8 cellular contexts compared by ENCODE assay signal in genomic region chr11:1335811-1336761, GRCh38. TPM values are rescaled to one million over a fixed set of nuclear protein-coding genes. Genes with fewer than 3 reads are reported as not detected.
A peak's percentile ranks its signal among the peaks of the same experiment; 100 is the strongest.
DNase-seq lines count a peak whose midpoint lies in the region; ATAC-seq, FAIRE-seq and TF ChIP-seq lines count a peak whose summit lies in the region.

No MANE protein-coding gene starts in this region.

- peaks cover 12% of the 10 kb centered on the region for H3K4me1 Mint-ChIP-seq in osteocyte (ENCODE audit: unreplicated experiment)

- no peak for TF ChIP-seq EP300 in A549 (IDR thresholded peaks at IDR 0.05)

- CTCF ChIA-PET in A549 (lab: Yijun Ruan, JAX): interaction anchor here (0.8 kb wide), 1 partner anchor 100 kb away, joined by 3 read pairs; no protein-coding TSS in a partner anchor

- peaks cover 33% of the 10 kb centered on the region for H3K27me3 Mint-ChIP-seq in osteocyte (ENCODE audit: unreplicated experiment)

- peak overlapping the region; percentile 61 for H3K4me3 Mint-ChIP-seq in osteocyte (ENCODE audit: unreplicated experiment)

- peaks cover 12% of the 10 kb centered on the region for H3K9me3 ChIP-seq in A549

- FAIRE-seq in A549 (lab: Jason Lieb, UNC) (no peak), GM19239 (lab: Jason Lieb, UNC) (peak; percentile 84)

- H3K4me2 ChIP-seq in A549: peak overlapping the region; percentile 97

- TF ChIP-seq RAD21 in A549 (conservative IDR thresholded peaks at IDR 0.05 in 1 of 2, IDR thresholded peaks at IDR 0.05 in 1 of 2): no peak

- intact Hi-C loops in head of caudate nucleus (cut with DNase I): loop anchor here (10.0 kb wide), 1 partner anchor 49 kb away; the partner anchor contains the start of gene BRSK2

- peak in 1 of 2 experiments; percentile 51; a peak in 3 of 6 replicates for ATAC-seq in A549
- ATAC-seq in HG02642 (IDR thresholded peaks at IDR 0.05; ENCODE audit: poor library complexity, unreplicated experiment): no peak

- TF ChIP-seq CTCF in A549 (IDR thresholded peaks at IDR 0.05) (no peak), osteocyte (IDR thresholded peaks at IDR 0.05) (no peak)

- POLR2A ChIA-PET in A549 (lab: Yijun Ruan, JAX): no interaction called here

- peak; percentile 39; the same call in 1 of the 2 replicates for TF ChIP-seq POLR2A in A549 (IDR thresholded peaks at IDR 0.05; ENCODE audit: low read length)

- peaks cover 9% of the 10 kb centered on the region for H3K4me1 ChIP-seq in A549

- no peaks in the 10 kb centered on the region for H3K36me3 Mint-ChIP-seq in osteocyte (ENCODE audit: unreplicated experiment)

- DNase-seq in A549 (ENCODE audit: low read depth in 1 of 2, low spot score in 1 of 2) (peak in 1 of 2 experiments; percentile 53), GM19239 (ENCODE audit: insufficient read length, low spot score) (peak; percentile 75), RKO (ENCODE audit: low spot score) (peak; percentile 77), head of caudate nucleus (peak; percentile 21 to 84 (median 62)), osteocyte (ENCODE audit: extremely low spot score, unreplicated experiment) (no peak), ureter (ENCODE audit: low spot score) (peak; percentile 79)
- peak; percentile 57 for DNase-seq in activated naive CD4-positive, alpha-beta T cell treated with anti-CD3 and anti-CD28 coated beads, Interleukin-2, amount 50 U/mL, for 16 hours

- H3K27ac Mint-ChIP-seq in osteocyte (ENCODE audit: unreplicated experiment): no peak overlapping the region

- peak overlapping the region; percentile 72 to 90 for H3K27ac ChIP-seq in A549

- no peaks in the 10 kb centered on the region for H3K9me3 Mint-ChIP-seq in osteocyte (ENCODE audit: unreplicated experiment)

- peak overlapping the region; percentile 58 for H3K4me3 ChIP-seq in A549

- 6% methylated on average over 16 of the region's 66 CpGs for WGBS in A549 (ENCODE audit: missing lambda C conversion rate)

TF ChIP-seq in A549, 52 proteins besides CTCF, POLR2A, EP300 and RAD21:
- 0 out of 4 replicates have a peak, but pooled peaks of 1 of the 2 experiments have one; percentile 21 for TF ChIP-seq CEBPB (IDR thresholded peaks at IDR 0.05)
- TF ChIP-seq HOXB13 (CRISPR knock-in tag; IDR thresholded peaks at IDR 0.05; ENCODE audit: low read depth): no peak
- no peak for TF ChIP-seq HEYL (CRISPR knock-in tag; IDR thresholded peaks at IDR 0.05)
- TF ChIP-seq, protein P1, sequence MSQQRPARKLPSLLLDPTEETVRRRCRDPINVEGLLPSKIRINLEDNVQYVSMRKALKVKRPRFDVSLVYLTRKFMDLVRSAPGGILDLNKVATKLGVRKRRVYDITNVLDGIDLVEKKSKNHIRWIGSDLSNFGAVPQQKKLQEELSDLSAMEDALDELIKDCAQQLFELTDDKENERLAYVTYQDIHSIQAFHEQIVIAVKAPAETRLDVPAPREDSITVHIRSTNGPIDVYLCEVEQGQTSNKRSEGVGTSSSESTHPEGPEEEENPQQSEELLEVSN (IDR thresholded peaks at IDR 0.05; ENCODE audit: borderline replicate concordance, low read depth): peak; percentile 81
- no peak for TF ChIP-seq TP53 (CRISPR knock-in tag; IDR thresholded peaks at IDR 0.05)
- no peak for TF ChIP-seq ESRRA (IDR thresholded peaks at IDR 0.05; ENCODE audit: borderline replicate concordance, low read length)
- TF ChIP-seq KDM1A (IDR thresholded peaks at IDR 0.05; ENCODE audit: low read depth): no peak
- peak; percentile 38 for TF ChIP-seq MAFK (IDR thresholded peaks at IDR 0.05; ENCODE audit: partially characterized antibody)
- no peak for TF ChIP-seq RCOR1 (IDR thresholded peaks at IDR 0.05; ENCODE audit: low read depth, low read length)
- no peak for TF ChIP-seq EHF (CRISPR knock-in tag; IDR thresholded peaks at IDR 0.05)
- TF ChIP-seq FOSL2 (IDR thresholded peaks at IDR 0.05): no peak
- no peak for TF ChIP-seq FOSL2 (CRISPR knock-in tag; IDR thresholded peaks at IDR 0.05)
- TF ChIP-seq MYC (IDR thresholded peaks at IDR 0.05; ENCODE audit: borderline replicate concordance, low read length): no peak
- TF ChIP-seq NFE2L2 (conservative IDR thresholded peaks at IDR 0.05; ENCODE audit: low read length): no peak
- TF ChIP-seq CBX2 (IDR thresholded peaks at IDR 0.05; ENCODE audit: borderline replicate concordance, low read depth): no peak
- no peak for TF ChIP-seq HOXB5 (CRISPR knock-in tag; IDR thresholded peaks at IDR 0.05)
- TF ChIP-seq BHLHE40 (IDR thresholded peaks at IDR 0.05; ENCODE audit: low read depth, low read length): no peak
- no peak for TF ChIP-seq SREBF2 (IDR thresholded peaks at IDR 0.05)
- no peak for TF ChIP-seq NR3C1 (IDR thresholded peaks at IDR 0.05)
- TF ChIP-seq HMGXB4 (CRISPR knock-in tag; IDR thresholded peaks at IDR 0.05; ENCODE audit: borderline replicate concordance): no peak
- no peak for TF ChIP-seq PHF8 (IDR thresholded peaks at IDR 0.05; ENCODE audit: borderline replicate concordance, low read depth)
- TF ChIP-seq RARB (CRISPR knock-in tag; IDR thresholded peaks at IDR 0.05): no peak
- TF ChIP-seq RNF2 (IDR thresholded peaks at IDR 0.05; ENCODE audit: borderline replicate concordance, low read depth): no peak
- TF ChIP-seq ATOH8 (CRISPR knock-in tag; IDR thresholded peaks at IDR 0.05; ENCODE audit: low read depth): no peak
- no peak for TF ChIP-seq ZC3H11A (IDR thresholded peaks at IDR 0.05)
- no peak for TF ChIP-seq HES2 (IDR thresholded peaks at IDR 0.05)
- TF ChIP-seq ZSCAN20 (CRISPR knock-in tag; IDR thresholded peaks at IDR 0.05): no peak
- no peak for TF ChIP-seq EHMT2 (IDR thresholded peaks at IDR 0.05; ENCODE audit: low read depth)
- TF ChIP-seq JUNB (IDR thresholded peaks at IDR 0.05): no peak
- TF ChIP-seq, protein P2, sequence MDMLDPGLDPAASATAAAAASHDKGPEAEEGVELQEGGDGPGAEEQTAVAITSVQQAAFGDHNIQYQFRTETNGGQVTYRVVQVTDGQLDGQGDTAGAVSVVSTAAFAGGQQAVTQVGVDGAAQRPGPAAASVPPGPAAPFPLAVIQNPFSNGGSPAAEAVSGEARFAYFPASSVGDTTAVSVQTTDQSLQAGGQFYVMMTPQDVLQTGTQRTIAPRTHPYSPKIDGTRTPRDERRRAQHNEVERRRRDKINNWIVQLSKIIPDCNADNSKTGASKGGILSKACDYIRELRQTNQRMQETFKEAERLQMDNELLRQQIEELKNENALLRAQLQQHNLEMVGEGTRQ (IDR thresholded peaks at IDR 0.05): no peak
- TF ChIP-seq, protein P3, sequence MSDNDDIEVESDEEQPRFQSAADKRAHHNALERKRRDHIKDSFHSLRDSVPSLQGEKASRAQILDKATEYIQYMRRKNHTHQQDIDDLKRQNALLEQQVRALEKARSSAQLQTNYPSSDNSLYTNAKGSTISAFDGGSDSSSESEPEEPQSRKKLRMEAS (IDR thresholded peaks at IDR 0.05): peak; percentile 37
- TF ChIP-seq KDM5A (IDR thresholded peaks at IDR 0.05): no peak
- no peak for TF ChIP-seq SMC3 (IDR thresholded peaks at IDR 0.05)
- TF ChIP-seq HOXA7 (CRISPR knock-in tag; IDR thresholded peaks at IDR 0.05): no peak
- TF ChIP-seq JUN (IDR thresholded peaks at IDR 0.05): no peak

RNA-seq across cellular contexts. Expression of gene TOLLIP, which starts 26.7 kb away (rescaled TPM):
- polyA plus RNA-seq in A549 (2011; rRNA removed) (26.5 and 26.9 TPM in 2 replicates), A549 (2017; fragmentation: RNase III; extraction: RNeasy Plus Mini Kit Qiagen cat#74134 plus additional on column Dnase treatment) (31.5 to 37.9 TPM (median 33.8 TPM) in 3 replicates)
- polyA plus RNA-seq in A549 (2012; cell fraction: cytosol; rRNA removed): 62.4 and 72.9 TPM in 2 replicates
- 59.6 and 76.1 TPM in 2 replicates for polyA plus RNA-seq in A549 (2012; cell fraction: nucleus; rRNA removed)
- 25.7 and 44.5 TPM in 2 replicates for polyA minus RNA-seq in A549 (2011; rRNA and poly(A)+ RNA removed)
- total RNA-seq in osteocyte (63.2 and 71.6 TPM in 2 replicates), ureter (122 TPM)

RNA-seq across cellular contexts. Expression of gene BRSK2, which starts 53.6 kb away (rescaled TPM):
- 2.7 and 3.8 TPM in 2 replicates for polyA plus RNA-seq in A549 (2011; rRNA removed)
- polyA plus RNA-seq in A549 (2012; cell fraction: cytosol; rRNA removed): 8.3 and 11.0 TPM in 2 replicates
- 22.9 and 27.9 TPM in 2 replicates for polyA plus RNA-seq in A549 (2012; cell fraction: nucleus; rRNA removed)
- polyA plus RNA-seq in A549 (2017; fragmentation: RNase III; extraction: RNeasy Plus Mini Kit Qiagen cat#74134 plus additional on column Dnase treatment): 9.1 to 10.1 TPM (median 9.7 TPM) in 3 replicates
- 2.6 and 4.3 TPM in 2 replicates for polyA minus RNA-seq in A549 (2011; rRNA and poly(A)+ RNA removed)
- 1.7 and 1.9 TPM in 2 replicates for total RNA-seq in osteocyte
- total RNA-seq in ureter: 1.7 TPM
